Comparison of ENCODE assay signal across 25 cellular contexts in genomic region chr10:44243851-44244502, GRCh38.
"Had no signal": no experiment of that assay in that cellular context is flagged by ENCODE, and none has a peak within 500 bp of the region (broad histone marks: within the 10 kb centered on the region; RNA-seq: fewer than 3 reads in every experiment).

No MANE protein-coding gene starts in this region.

- H3K4me3 ChIP-seq: coronary artery, heart right ventricle, left ventricle myocardium inferior, lower lobe of right lung, pancreas, psoas muscle, sigmoid colon, skin epidermis, thoracic aorta, transverse colon had no signal

- H3K36me3 ChIP-seq: heart right ventricle, left ventricle myocardium inferior, lower lobe of right lung, pancreas, sigmoid colon, thoracic aorta, transverse colon had no signal

- H3K4me1 ChIP-seq: lower lobe of right lung, psoas muscle, sigmoid colon, transverse colon had no signal

- FAIRE-seq: endothelial cell of umbilical vein, frontal cortex, pancreas had no signal

- H3K9me3 ChIP-seq: pancreas, thoracic aorta, transverse colon had no signal

- DNase-seq: effector CD4-positive, alpha-beta T cell; endodermal cell; erythroblast; heart right ventricle; hypothalamus; islet precursor cell; left ventricle myocardium inferior; lower lobe of right lung; midbrain; occipital lobe; pancreas; psoas muscle; sigmoid colon; stimulated activated CD4-positive, alpha-beta T cell treated with anti-CD3 and anti-CD28 coated beads, Interleukin-2, amount 100 ng/mL, for 24 hours; stimulated activated CD4-positive, alpha-beta T cell treated with anti-CD3 and anti-CD28 coated beads, Interleukin-4, amount 100 ng/mL, for 4 hours; stimulated activated naive B cell treated with anti-CD40 and anti-IgM and Interleukin-4, amounts not matched to agents 10 μg/mL and 1 μg/mL and 100 μg/mL, for 72 hours; stimulated activated naive CD8-positive, alpha-beta T cell treated with anti-CD3 and anti-CD28 coated beads, Interleukin-15, amount 100 ng/mL, for 72 hours; substantia nigra; transverse colon had no signal

- ATAC-seq: heart right ventricle; lower lobe of right lung; natural killer cell treated with Interleukin-12 subunit alpha and Interleukin-12 subunit beta and Interleukin-15 and Interleukin-18, amount 100 ng/mL, for 72 hours; psoas muscle; stimulated activated naive B cell treated with anti-CD40 and anti-IgM and Interleukin-4, amounts not matched to agents 10 μg/mL and 1 μg/mL and 100 μg/mL, for 72 hours; stimulated activated naive CD8-positive, alpha-beta T cell treated with anti-CD3 and anti-CD28 coated beads, Interleukin-15, amount 100 ng/mL, for 72 hours had no signal

- H3K27ac ChIP-seq: coronary artery, heart right ventricle, left ventricle myocardium inferior, lower lobe of right lung, pancreas, psoas muscle, sigmoid colon, skin epidermis, thoracic aorta, transverse colon had no signal

- H3K27me3 ChIP-seq: heart right ventricle, pancreas, sigmoid colon, transverse colon had no signal
